ENCODE assay signal across 8 cellular contexts in the genomic region with DNA sequence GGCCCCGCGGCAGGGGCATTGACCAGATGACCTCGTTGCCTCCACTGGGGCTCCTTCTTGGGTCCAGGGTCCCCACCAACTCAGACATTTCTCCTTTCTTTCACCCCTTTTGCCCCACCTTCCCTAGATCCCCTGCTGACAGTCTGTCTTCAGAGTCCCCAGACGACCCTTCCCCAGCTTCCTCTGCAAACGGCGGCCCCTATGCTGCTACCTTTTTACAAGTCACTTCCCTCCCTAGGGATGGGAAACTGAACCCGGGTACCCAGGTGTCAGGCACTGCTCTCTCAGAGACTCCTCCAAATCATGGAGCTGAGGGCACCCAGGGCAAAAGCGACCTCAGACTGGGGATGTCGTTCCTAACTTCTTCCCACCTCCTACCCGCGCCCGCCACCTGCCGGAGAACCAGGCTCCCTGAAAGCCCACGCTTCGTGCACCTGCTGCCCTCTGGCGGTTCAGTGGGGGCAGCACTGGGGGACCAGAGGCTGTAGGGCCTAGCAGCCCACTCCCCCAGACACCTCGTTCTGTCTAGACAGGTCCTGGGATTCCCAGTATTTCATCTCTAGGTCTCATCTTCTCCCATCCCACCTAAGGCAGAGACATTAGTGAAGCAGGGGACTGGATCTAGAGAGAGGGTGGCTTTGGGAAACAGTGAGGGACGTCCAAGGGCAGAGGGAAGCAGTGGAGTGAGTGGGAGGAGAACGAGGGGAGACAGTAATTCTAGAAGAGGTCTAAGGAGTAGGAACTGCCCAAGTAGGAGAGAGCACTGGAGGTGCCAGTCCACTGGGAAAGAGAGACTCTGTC. TPM values are rescaled to one million over a fixed set of nuclear protein-coding genes. Genes with fewer than 3 reads are reported as not detected.
DNase-seq lines count a peak whose midpoint lies in the region; ATAC-seq, FAIRE-seq and TF ChIP-seq lines count a peak whose summit lies in the region.

No MANE protein-coding gene starts in this region.

- H3K9ac ChIP-seq in astrocyte (ENCODE audit: low read length), result peak overlapping the region; percentile 68

- peak; percentile 100 for TF ChIP-seq CTCF in HEK293 (tag by site-specific recombination; IDR thresholded peaks at IDR 0.05)
- peak; percentile 100 for TF ChIP-seq CTCF in astrocyte (IDR thresholded peaks at IDR 0.05; ENCODE audit: insufficient read depth, low read depth, low read length)
- peak; percentile 100 for TF ChIP-seq CTCF in hepatocyte (IDR thresholded peaks at IDR 0.05; ENCODE audit: poor library complexity)

- H3K4me3 ChIP-seq in HEK293 (ENCODE audit: low read depth, low read length), result peak overlapping the region; percentile 42
- H3K4me3 ChIP-seq in astrocyte (ENCODE audit: insufficient read depth, low read depth, low read length), result peak overlapping the region; percentile 47
- H3K4me3 ChIP-seq in hepatocyte, result peak overlapping the region; percentile 68
- H3K4me3 ChIP-seq in aorta (ENCODE audit: low read length in 2 of 2), result peak overlapping the region in 1 of 2 donors; percentile 7

- H3K79me2 ChIP-seq in astrocyte (ENCODE audit: insufficient read depth, low read length), result no peaks in the 10 kb centered on the region
- no peaks in the 10 kb centered on the region for H3K79me2 ChIP-seq in hepatocyte

- no peaks in the 10 kb centered on the region for H3K9me3 Mint-ChIP-seq in T-helper 2 cell treated with Interferon-gamma antibody and Interleukin-4, amounts not matched to agents 5 μg/mL and 100 μg/mL, for 36 hours
- peaks cover 3% of the 10 kb centered on the region for H3K9me3 Mint-ChIP-seq in astrocyte (ENCODE audit: unreplicated experiment)

- CTCF ChIA-PET in HEK293 (lab: Yijun Ruan, JAX), result interaction anchor here (0.6 to 6.4 kb wide), 71 partner anchors 8 to 1554 kb away, joined by 3 to 85 read pairs (median 5); a partner anchor contains a TSS

- intact Hi-C loops in aorta (cut with DNase I), result no loop called here

- H3K27me3 ChIP-seq in astrocyte (ENCODE audit: insufficient read depth, low read length) (no peaks in the 10 kb centered on the region), hepatocyte (no peaks in the 10 kb centered on the region), aorta (ENCODE audit: control insufficient read depth in 1 of 2, insufficient read depth in 2 of 2, low read length in 1 of 2) (no peaks in the 10 kb centered on the region)

- H3K27me3 Mint-ChIP-seq in T-helper 2 cell treated with Interferon-gamma antibody and Interleukin-4, amounts not matched to agents 5 μg/mL and 100 μg/mL, for 36 hours (ENCODE audit: low read depth), result peaks cover 2% of the 10 kb centered on the region
- H3K27me3 Mint-ChIP-seq in astrocyte (ENCODE audit: low read depth, unreplicated experiment), result peaks cover 6% of the 10 kb centered on the region

- H3K4me3 Mint-ChIP-seq in T-helper 2 cell treated with Interferon-gamma antibody and Interleukin-4, amounts not matched to agents 5 μg/mL and 100 μg/mL, for 36 hours, result peak overlapping the region; percentile 78
- peak overlapping the region; percentile 78 for H3K4me3 Mint-ChIP-seq in astrocyte (ENCODE audit: unreplicated experiment)

- H3K4me1 ChIP-seq in HEK293 (ENCODE audit: control insufficient read depth, insufficient read depth, low read length) (peaks cover 6% of the 10 kb centered on the region), astrocyte (ENCODE audit: insufficient read depth, low read length) (peaks cover 21% of the 10 kb centered on the region), hepatocyte (ENCODE audit: insufficient read depth) (peaks cover 8% of the 10 kb centered on the region), aorta (ENCODE audit: control insufficient read depth in 1 of 2, insufficient read depth in 2 of 2, low read length in 2 of 2) (no peaks in the 10 kb centered on the region)

- H3K27ac ChIP-seq in HEK293 (ENCODE audit: extremely low read depth, low read depth, low read length) (no peak overlapping the region; the same call in 1 of the 2 replicates), astrocyte (ENCODE audit: low read depth, low read length) (no peak overlapping the region), hepatocyte (peak overlapping the region; percentile 35), aorta (ENCODE audit: low read depth in 1 of 2, low read length in 2 of 2) (peak overlapping the region in 1 of 2 donors; percentile 38)

- no peaks in the 10 kb centered on the region for H3K9me2 ChIP-seq in hepatocyte (replicated peaks; ENCODE audit: insufficient read depth)

- H3K27ac Mint-ChIP-seq in T-helper 2 cell treated with Interferon-gamma antibody and Interleukin-4, amounts not matched to agents 5 μg/mL and 100 μg/mL, for 36 hours, result no peak overlapping the region
- peak overlapping the region; percentile 43 for H3K27ac Mint-ChIP-seq in astrocyte (ENCODE audit: unreplicated experiment)

- peak; percentile 95 for ATAC-seq in aorta (ENCODE audit: low FRiP score)

- H2AFZ ChIP-seq in astrocyte (ENCODE audit: low read depth, low read length) (peak overlapping the region; percentile 66), hepatocyte (peak overlapping the region; percentile 77)

- H3K9me3 ChIP-seq in HEK293 (ENCODE audit: control insufficient read depth, insufficient read depth, low read depth, low read length), result no peaks in the 10 kb centered on the region
- H3K9me3 ChIP-seq in astrocyte (ENCODE audit: insufficient read depth, low read depth, low read length), result no peaks in the 10 kb centered on the region
- H3K9me3 ChIP-seq in hepatocyte (ENCODE audit: low read depth), result no peaks in the 10 kb centered on the region
- H3K9me3 ChIP-seq in aorta (ENCODE audit: control insufficient read depth, low read length), result no peaks in the 10 kb centered on the region

- no peaks in the 10 kb centered on the region for H3K36me3 Mint-ChIP-seq in T-helper 2 cell treated with Interferon-gamma antibody and Interleukin-4, amounts not matched to agents 5 μg/mL and 100 μg/mL, for 36 hours (ENCODE audit: low read depth)
- peaks cover 16% of the 10 kb centered on the region for H3K36me3 Mint-ChIP-seq in astrocyte (ENCODE audit: low read depth, unreplicated experiment)

- 14% methylated on average over 18 of the region's 19 CpGs for WGBS in hepatocyte (ENCODE audit: low lambda C conversion rate, missing lambda C conversion rate)
- WGBS in aorta, 2 donors, result 5 to 6% methylated on average over 18 to 19 of the region's 19 CpGs

- peaks cover 4% of the 10 kb centered on the region for H4K20me1 ChIP-seq in astrocyte (ENCODE audit: insufficient read depth, low read length)
- H4K20me1 ChIP-seq in hepatocyte (ENCODE audit: insufficient read depth, poor library complexity, severe bottlenecking), result no peaks in the 10 kb centered on the region

- H3K4me1 Mint-ChIP-seq in T-helper 2 cell treated with Interferon-gamma antibody and Interleukin-4, amounts not matched to agents 5 μg/mL and 100 μg/mL, for 36 hours (ENCODE audit: low read depth), result peaks cover 5% of the 10 kb centered on the region
- peaks cover 26% of the 10 kb centered on the region for H3K4me1 Mint-ChIP-seq in astrocyte (ENCODE audit: low read depth, unreplicated experiment)

- POLR2A ChIA-PET in HEK293 (lab: Yijun Ruan, JAX), result interaction anchor here (0.6 to 2.9 kb wide), 13 partner anchors 9 to 362 kb away, joined by 3 to 16 read pairs (median 3); a partner anchor contains a TSS

- H3K36me3 ChIP-seq in HEK293 (ENCODE audit: control insufficient read depth in 2 of 2, insufficient read depth in 1 of 2, low read length in 2 of 2) (peaks cover 0 to 81% of the 10 kb centered on the region in 2 experiments; a peak in 1 of 3 replicates), astrocyte (ENCODE audit: insufficient read depth, low read length) (no peaks in the 10 kb centered on the region), hepatocyte (replicated peaks; ENCODE audit: insufficient read depth, low read depth) (no peaks in the 10 kb centered on the region), aorta (ENCODE audit: control insufficient read depth in 1 of 2, insufficient read depth in 2 of 2, low read length in 1 of 2) (no peaks in the 10 kb centered on the region)

- DNase-seq in EL (peak; percentile 89), NCI-H1436 treated with DMSO at 0.1 percent for 48 hours (lab: John Stamatoyannopoulos, UW) (peak; percentile 40), astrocyte (ENCODE audit: low read depth) (peak; percentile 51), hepatocyte (ENCODE audit: low spot score) (peak; percentile 96), renal cortical epithelial cell (ENCODE audit: low read depth) (peak; percentile 70), aorta (peak; percentile 94 to 98)
- DNase-seq in T-helper 2 cell treated with Interferon-gamma antibody and Interleukin-4, amounts not matched to agents 5 μg/mL and 100 μg/mL, for 36 hours (ENCODE audit: low spot score), result peak; percentile 85

- H3K4me2 ChIP-seq in astrocyte (ENCODE audit: low read length), result peak overlapping the region; percentile 96
- H3K4me2 ChIP-seq in hepatocyte, result peak overlapping the region; percentile 96

- FAIRE-seq in astrocyte (lab: Jason Lieb, UNC), result no peak

TF ChIP-seq in HEK293, 187 proteins besides CTCF, POLR2A, EP300 and RAD21 (continues in another document):
- TF ChIP-seq ZNF76 (tag by site-specific recombination; IDR thresholded peaks at IDR 0.05; ENCODE audit: borderline replicate concordance, low read depth), result 0 out of 2 replicates have a peak, but pooled peaks have one; percentile 43

RNA-seq across cellular contexts. Expression of a gene that starts 4.9 kb away (rescaled TPM):
- total RNA-seq in astrocyte, result 23.0 and 24.4 TPM in 2 replicates
- 2.2 and 5.6 TPM in 2 replicates for total RNA-seq in hepatocyte
- polyA plus RNA-seq in hepatocyte, result 4.2 and 4.6 TPM in 2 replicates
- total RNA-seq in renal cortical epithelial cell, result 3.0 and 10.2 TPM in 2 replicates
- total RNA-seq in aorta, result 10 to 100 TPM; 22.2 to 27.6 TPM
- 10 to 100 TPM in 1 of 2 donors, 1 to 10 TPM in 1; 4.1 to 11.5 TPM for polyA plus RNA-seq in aorta

RNA-seq across cellular contexts. Expression of a gene that starts 15.3 kb away (rescaled TPM):
- total RNA-seq in astrocyte, result not detected in 2 replicates
- 0.07 TPM in 1 of 2 replicates, not detected in the other for total RNA-seq in hepatocyte
- not detected in 2 replicates for polyA plus RNA-seq in hepatocyte
- total RNA-seq in renal cortical epithelial cell, result not detected in 2 replicates
- 1 to 10 TPM; 1.9 TPM for total RNA-seq in aorta
- polyA plus RNA-seq in aorta, result under 1 TPM in 1 of 2 donors, not detected in 1; 0.38 TPM

RNA-seq across cellular contexts. Expression of a gene that starts 39.5 kb away (rescaled TPM):
- total RNA-seq in astrocyte (317 and 382 TPM in 2 replicates), hepatocyte (31.3 and 45.7 TPM in 2 replicates), renal cortical epithelial cell (112 and 143 TPM in 2 replicates), aorta (1,000 to 10,000 TPM in 1 of 2 donors, 100 to 1,000 TPM in 1; 241 to 1,416 TPM)
- polyA plus RNA-seq in hepatocyte (53.6 and 57.2 TPM in 2 replicates), aorta (100 to 1,000 TPM in 1 of 2 donors, 10 to 100 TPM in 1; 26.5 to 464 TPM)

RNA-seq across cellular contexts. Expression of a gene that starts 54.7 kb away (rescaled TPM):
- 134 and 136 TPM in 2 replicates for total RNA-seq in astrocyte
- total RNA-seq in hepatocyte, result 164 and 220 TPM in 2 replicates
- polyA plus RNA-seq in hepatocyte, result 207 and 224 TPM in 2 replicates
- 102 and 191 TPM in 2 replicates for total RNA-seq in renal cortical epithelial cell
- 10 to 100 TPM; 71.5 to 72.1 TPM for total RNA-seq in aorta
- polyA plus RNA-seq in aorta, result 10 to 100 TPM; 54.1 to 63.0 TPM

Comparison
In these comparisons a context has a peak if more than half of its experiments do, and no peak if none do; other contexts are left out.
1. DNase-seq: peak in every context shown above with its lines; median percentile 96 in hepatocyte; 96 in aorta; 89 in EL; 85 in T-helper 2 cell treated with Interferon-gamma antibody and Interleukin-4, amounts not matched to agents 5 μg/mL and 100 μg/mL, for 36 hours; 70 in renal cortical epithelial cell; 51 in astrocyte; 40 in NCI-H1436 treated with DMSO at 0.1 percent for 48 hours.